In the genomic region with DNA sequence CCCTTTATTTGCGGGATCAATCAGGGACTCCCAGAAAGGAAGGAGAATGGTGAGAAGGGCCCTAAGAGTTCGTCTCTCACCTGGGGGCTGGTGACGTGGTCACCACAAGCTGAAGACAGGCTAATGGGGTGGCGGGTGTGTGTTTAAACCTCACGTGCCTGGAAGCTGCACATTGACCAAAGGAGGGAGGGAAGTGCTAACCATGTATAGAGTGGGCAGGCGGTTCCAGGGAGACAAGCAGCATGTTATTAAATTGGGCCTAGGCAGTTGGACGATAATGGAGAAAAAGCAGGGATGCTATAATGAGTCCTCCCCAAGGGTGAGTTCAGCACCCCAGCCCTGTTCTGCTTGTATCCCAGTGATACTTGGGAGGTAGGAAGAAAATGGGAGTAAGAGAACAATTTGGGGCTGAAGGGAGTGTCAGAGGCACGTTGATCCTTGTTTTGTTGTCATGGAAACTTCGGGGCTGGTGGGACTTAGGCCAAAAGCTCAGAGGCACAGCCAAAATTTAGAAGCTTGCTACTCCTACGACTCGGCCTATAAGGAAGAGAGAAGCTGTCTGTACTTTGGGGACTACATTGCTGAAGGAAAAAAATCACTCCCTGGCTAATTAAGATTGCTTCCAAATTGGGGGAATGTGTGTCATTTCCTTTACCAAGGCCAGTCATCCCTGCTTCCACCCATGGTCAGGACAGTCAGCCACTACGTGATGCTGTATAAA, we compare ENCODE assay signal across 12 cellular contexts. TPM values are rescaled to one million over a fixed set of nuclear protein-coding genes. Genes with fewer than 3 reads are reported as not detected.
DNase-seq lines count a peak whose midpoint lies in the region; ATAC-seq and TF ChIP-seq lines count a peak whose summit lies in the region.
"Had no signal": no experiment of that assay in that cellular context is flagged by ENCODE, and none has a peak within 500 bp of the region (broad histone marks: within the 10 kb centered on the region; RNA-seq: fewer than 3 reads in every experiment).

No MANE protein-coding gene starts in this region.

- H3K4me1 Mint-ChIP-seq in GM23338: no peaks in the 10 kb centered on the region; the same call in 2 of the 3 replicates
- H3K4me1 Mint-ChIP-seq in stimulated activated naive B cell treated with anti-CD40 and anti-IgM and Interleukin-4, amounts not matched to agents 10 μg/mL and 1 μg/mL and 100 μg/mL, for 72 hours: no peaks in the 10 kb centered on the region
- H3K4me1 Mint-ChIP-seq: activated naive CD8-positive, alpha-beta T cell treated with anti-CD3 and anti-CD28 coated beads, Interleukin-2, amount 10 ng/mL, durations not matched to agents 7 days and 5 days had no signal

- intact Hi-C loops in body of pancreas (cut with DNase I): loop anchor here (10.0 kb wide), 2 partner anchors 95 to 115 kb away; partner anchors contain the start of gene C1QC
- intact Hi-C loops in left ventricle myocardium superior (cut with micrococcal nuclease): no loop called here

- no peaks in the 10 kb centered on the region; the same call in 2 of the 3 replicates for H3K36me3 Mint-ChIP-seq in GM23338 (ENCODE audit: low read depth)
- peaks cover 33 to 54% of the 10 kb centered on the region in 2 donors for H3K36me3 Mint-ChIP-seq in stimulated activated naive B cell treated with anti-CD40 and anti-IgM and Interleukin-4, amounts not matched to agents 10 μg/mL and 1 μg/mL and 100 μg/mL, for 72 hours
- H3K36me3 Mint-ChIP-seq: activated naive CD8-positive, alpha-beta T cell treated with anti-CD3 and anti-CD28 coated beads, Interleukin-2, amount 10 ng/mL, durations not matched to agents 7 days and 5 days had no signal

- no peaks in the 10 kb centered on the region for H3K9me2 ChIP-seq in GM23338 (ENCODE audit: insufficient read depth)

- H3K9me3 ChIP-seq in body of pancreas: no peaks in the 10 kb centered on the region

- no peak overlapping the region for H2AFZ ChIP-seq in GM23338

- no peaks in the 10 kb centered on the region for H3F3A ChIP-seq in GM23338 (replicated peaks; ENCODE audit: low read depth)

- H3K4me1 ChIP-seq in GM23338 (ENCODE audit: insufficient read depth): no peaks in the 10 kb centered on the region
- H3K4me1 ChIP-seq in body of pancreas: peaks cover 81% of the 10 kb centered on the region

- 71 to 75% methylated on average over 12 of the region's 12 CpGs for WGBS in body of pancreas, 2 donors

- peak; percentile 37 for DNase-seq in GM23338 (ENCODE audit: low spot score)
- peak in 1 of 4 donors; percentile 15 for DNase-seq in body of pancreas
- no peak for DNase-seq in left ventricle myocardium superior
- no peak for DNase-seq in stimulated activated naive B cell treated with anti-CD40 and anti-IgM and Interleukin-4, amounts not matched to agents 10 μg/mL and 1 μg/mL and 100 μg/mL, for 72 hours
- no peak for DNase-seq in kidney glomerular epithelial cell (lab: John Stamatoyannopoulos, UW)
- no peak for DNase-seq in DMS153 treated with DMSO at 0.1 percent for 48 hours (lab: John Stamatoyannopoulos, UW; ENCODE audit: unreplicated experiment)
- DNase-seq in SKM-1 (lab: John Stamatoyannopoulos, UW; ENCODE audit: unreplicated experiment): no peak
- DNase-seq: activated naive CD8-positive, alpha-beta T cell treated with anti-CD3 and anti-CD28 coated beads, Interleukin-2, amount 10 ng/mL, durations not matched to agents 7 days and 5 days; DMS 273 treated with DMSO at 0.1 percent for 48 hours; left colon; NCI-H510A treated with DMSO at 0.1 percent for 48 hours had no signal

- H3K9me3 Mint-ChIP-seq in GM23338: no peaks in the 10 kb centered on the region
- no peaks in the 10 kb centered on the region for H3K9me3 Mint-ChIP-seq in stimulated activated naive B cell treated with anti-CD40 and anti-IgM and Interleukin-4, amounts not matched to agents 10 μg/mL and 1 μg/mL and 100 μg/mL, for 72 hours
- H3K9me3 Mint-ChIP-seq: activated naive CD8-positive, alpha-beta T cell treated with anti-CD3 and anti-CD28 coated beads, Interleukin-2, amount 10 ng/mL, durations not matched to agents 7 days and 5 days had no signal

- H3K4me2 ChIP-seq in GM23338: no peak overlapping the region

- no peaks in the 10 kb centered on the region for H4K20me1 ChIP-seq in GM23338 (replicated peaks; ENCODE audit: insufficient read depth)

- no peak overlapping the region for H3K4me3 Mint-ChIP-seq in GM23338
- H3K4me3 Mint-ChIP-seq in stimulated activated naive B cell treated with anti-CD40 and anti-IgM and Interleukin-4, amounts not matched to agents 10 μg/mL and 1 μg/mL and 100 μg/mL, for 72 hours: no peak overlapping the region
- H3K4me3 Mint-ChIP-seq: activated naive CD8-positive, alpha-beta T cell treated with anti-CD3 and anti-CD28 coated beads, Interleukin-2, amount 10 ng/mL, durations not matched to agents 7 days and 5 days had no signal

- 0 out of 2 replicates have a peak, but pooled peaks cover 6% of the 10 kb centered on the region for H3K36me3 ChIP-seq in GM23338 (ENCODE audit: insufficient read depth)
- no peaks in the 10 kb centered on the region for H3K36me3 ChIP-seq in body of pancreas (replicated peaks in 1 of 2; ENCODE audit: insufficient read depth in 1 of 2, low read depth in 2 of 2)

- no peak overlapping the region for H3K27ac ChIP-seq in GM23338 (ENCODE audit: low read depth)
- H3K27ac ChIP-seq in body of pancreas: peak overlapping the region in 3 of 4 donors; percentile 12 to 68 (median 56)

- ATAC-seq in GM23338: no peak
- no peak for ATAC-seq in body of pancreas
- ATAC-seq in left ventricle myocardium superior: peak; percentile 75
- ATAC-seq in stimulated activated naive B cell treated with anti-CD40 and anti-IgM and Interleukin-4, amounts not matched to agents 10 μg/mL and 1 μg/mL and 100 μg/mL, for 72 hours (replicated peaks): no peak
- ATAC-seq in GM18861 (IDR thresholded peaks at IDR 0.05; ENCODE audit: unreplicated experiment): no peak
- ATAC-seq: left colon had no signal

- H3K4me3 ChIP-seq in GM23338 (no peak overlapping the region), body of pancreas (no peak overlapping the region)

- TF ChIP-seq CTCF in GM23338 (conservative IDR thresholded peaks at IDR 0.05; ENCODE audit: low read depth in 2 of 2) (no peak), body of pancreas (IDR thresholded peaks at IDR 0.05) (no peak)

- no peak overlapping the region; the same call in 1 of the 2 replicates for H3K27ac Mint-ChIP-seq in GM23338
- peak overlapping the region; percentile 37 for H3K27ac Mint-ChIP-seq in stimulated activated naive B cell treated with anti-CD40 and anti-IgM and Interleukin-4, amounts not matched to agents 10 μg/mL and 1 μg/mL and 100 μg/mL, for 72 hours
- H3K27ac Mint-ChIP-seq: activated naive CD8-positive, alpha-beta T cell treated with anti-CD3 and anti-CD28 coated beads, Interleukin-2, amount 10 ng/mL, durations not matched to agents 7 days and 5 days had no signal

- peaks cover 8% of the 10 kb centered on the region for H3K27me3 Mint-ChIP-seq in GM23338 (ENCODE audit: insufficient read depth, low read depth, poor library complexity)
- H3K27me3 Mint-ChIP-seq in stimulated activated naive B cell treated with anti-CD40 and anti-IgM and Interleukin-4, amounts not matched to agents 10 μg/mL and 1 μg/mL and 100 μg/mL, for 72 hours: no peaks in the 10 kb centered on the region
- H3K27me3 Mint-ChIP-seq: activated naive CD8-positive, alpha-beta T cell treated with anti-CD3 and anti-CD28 coated beads, Interleukin-2, amount 10 ng/mL, durations not matched to agents 7 days and 5 days had no signal

- no peaks in the 10 kb centered on the region for H3K79me2 ChIP-seq in GM23338 (replicated peaks; ENCODE audit: insufficient read depth)

- no peak for TF ChIP-seq POLR2A in body of pancreas (IDR thresholded peaks at IDR 0.05)

- H3K27me3 ChIP-seq in GM23338 (ENCODE audit: insufficient read depth): no peaks in the 10 kb centered on the region
- H3K27me3 ChIP-seq in body of pancreas: no peaks in the 10 kb centered on the region

TF ChIP-seq in GM23338, 12 proteins besides CTCF, POLR2A, EP300 and RAD21 (continues in another document):
- no peak for TF ChIP-seq EZH2 (IDR thresholded peaks at IDR 0.05; ENCODE audit: low read depth, unreplicated experiment)
- TF ChIP-seq POLR2AphosphoS5 (IDR thresholded peaks at IDR 0.05; ENCODE audit: low read depth): no peak

RNA-seq across cellular contexts. Expression of gene EPHA8, which starts 33.2 kb away (rescaled TPM):
- 2.0 and 5.0 TPM in 2 replicates for total RNA-seq in GM23338 (2014; rRNA removed; shearing (Covaris generic))
- 2.0 and 2.3 TPM in 2 replicates for polyA plus RNA-seq in GM23338 (2016; fragmentation: Nextera tagmentation; extraction: Ambion mirVana)
- under 1 TPM; 0.52 to 0.66 TPM for total RNA-seq in body of pancreas
- not detected for total RNA-seq in left ventricle myocardium superior
- total RNA-seq: activated naive CD8-positive, alpha-beta T cell treated with anti-CD3 and anti-CD28 coated beads, Interleukin-2, amount 10 ng/mL, durations not matched to agents 7 days and 5 days; left colon had no signal
